Comparison of ENCODE assay signal across 19 cellular contexts in genomic region chr5:133219296-133219695, GRCh38.
"Had no signal": no experiment of that assay in that cellular context is flagged by ENCODE, and none has a peak within 500 bp of the region (broad histone marks: within the 10 kb centered on the region; RNA-seq: fewer than 3 reads in every experiment).

No MANE protein-coding gene starts in this region.

- H3K9me3 ChIP-seq: esophagus squamous epithelium, pancreas, tibial artery, upper lobe of left lung, vagina had no signal

- H3K4me1 ChIP-seq: esophagus squamous epithelium, pancreas, upper lobe of left lung, vagina had no signal

- H3K36me3 ChIP-seq: esophagus squamous epithelium, pancreas, tibial artery, upper lobe of left lung, vagina had no signal

- ATAC-seq: effector memory CD8-positive, alpha-beta T cell; left colon; left ventricle myocardium superior; pancreas; stimulated activated effector memory CD8-positive, alpha-beta T cell treated with anti-CD3 and anti-CD28 coated beads, Interleukin-12 subunit alpha, Interleukin-12 subunit beta, amount 100 ng/mL, for 72 hours had no signal

- H3K27ac ChIP-seq: esophagus squamous epithelium, pancreas, tibial artery, upper lobe of left lung, vagina had no signal

- DNase-seq: cortex of kidney; effector memory CD8-positive, alpha-beta T cell; esophagus squamous epithelium; foreskin fibroblast; left colon; left ventricle myocardium superior; mesenchymal stem cell; naive B cell; occipital lobe; pancreas; right cardiac atrium; small intestine; stimulated activated CD4-positive, alpha-beta T cell treated with anti-CD3 and anti-CD28 coated beads, Interleukin-4, amount 100 ng/mL, for 1 hour; stimulated activated CD8-positive, alpha-beta memory T cell treated with anti-CD3 and anti-CD28 coated beads, Interleukin-4, amount 100 ng/mL, for 48 hours; tibial artery; upper lobe of left lung had no signal

- H3K4me3 ChIP-seq: esophagus squamous epithelium, lung, pancreas, tibial artery, upper lobe of left lung, vagina had no signal

- H3K27me3 ChIP-seq: esophagus squamous epithelium, pancreas, tibial artery, upper lobe of left lung, vagina had no signal
